ENCODE assay signal across 8 cellular contexts in the genomic region with DNA sequence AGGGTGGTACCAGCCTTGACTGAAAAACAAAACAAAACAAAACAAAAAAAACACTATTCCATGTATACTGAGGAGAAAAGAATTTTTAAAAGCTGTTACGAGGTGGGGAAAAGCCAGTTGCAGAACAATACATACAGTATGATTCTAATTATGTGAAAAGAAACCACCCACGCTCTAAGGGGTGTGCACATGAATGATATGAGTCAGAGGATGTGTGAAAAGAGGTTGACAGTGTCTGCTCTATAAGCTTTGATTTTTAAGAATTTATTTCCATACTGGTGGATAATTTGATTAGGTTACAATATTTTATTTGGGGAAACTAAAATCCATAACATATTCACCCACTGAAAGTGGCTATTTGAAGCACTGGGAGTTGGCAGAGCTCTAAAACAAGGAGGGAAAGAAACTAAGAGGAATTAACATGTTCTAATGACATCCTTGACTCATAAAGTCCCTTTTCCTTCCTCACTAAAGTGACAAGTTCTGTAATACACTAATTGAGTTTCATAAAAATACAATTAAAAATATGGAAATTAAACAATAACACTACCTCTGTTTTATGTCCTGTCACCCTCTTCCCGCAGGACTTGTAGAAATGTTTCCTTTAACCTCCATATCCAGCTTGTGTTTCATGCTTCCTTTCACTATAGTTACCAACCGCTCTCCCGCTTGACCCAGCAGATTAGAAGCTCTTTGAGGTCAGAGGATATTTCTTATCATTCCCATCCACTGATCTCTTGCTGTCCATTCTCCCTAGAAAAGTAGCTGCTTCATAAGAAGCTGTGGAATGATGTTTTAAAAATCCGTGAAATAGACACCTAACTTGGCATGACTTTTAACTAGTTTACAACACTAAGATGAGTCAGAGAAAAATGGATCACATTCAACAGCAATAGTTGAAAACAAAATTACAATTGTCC.
DNase-seq lines count a peak whose midpoint lies in the region; ATAC-seq and TF ChIP-seq lines count a peak whose summit lies in the region.

No MANE protein-coding gene starts in this region.

- H3K4me1 ChIP-seq in mesendoderm (ENCODE audit: control insufficient read depth, low read depth, low read length), result no peaks in the 10 kb centered on the region

- H3K27me3 ChIP-seq in mesendoderm (ENCODE audit: insufficient read depth, low read length, poor library complexity), result no peaks in the 10 kb centered on the region

- H3K27ac ChIP-seq in skin epidermis (peak overlapping the region in 19 of 21 experiments; percentile 14 to 73 (median 53)), mesendoderm (ENCODE audit: low read depth, low read length) (no peak overlapping the region)

- H3K36me3 ChIP-seq in mesendoderm (ENCODE audit: control insufficient read depth, insufficient read depth, low read length), result no peaks in the 10 kb centered on the region

- no peak overlapping the region for H3K23ac ChIP-seq in mesendoderm (ENCODE audit: low read length)

- no peak overlapping the region for H3K18ac ChIP-seq in mesendoderm (ENCODE audit: low read length)

- no peaks in the 10 kb centered on the region for H3K9me3 Mint-ChIP-seq in activated naive CD4-positive, alpha-beta T cell treated with anti-CD3 and anti-CD28 coated beads for 36 hours
- H3K9me3 Mint-ChIP-seq in activated T-helper 2 cell treated with anti-CD3 and anti-CD28 coated beads, Interferon-gamma antibody, Interleukin-2, Interleukin-4, amounts not matched to agents 10 μg/mL and 5 μg/mL and 100 μg/mL, durations not matched to agents 14 hours and 24 hours and 36 hours, result no peaks in the 10 kb centered on the region
- no peaks in the 10 kb centered on the region for H3K9me3 Mint-ChIP-seq in nephron progenitor cell

- CTCF ChIA-PET in activated naive CD4-positive, alpha-beta T cell treated with anti-CD3 and anti-CD28 coated beads for 36 hours (lab: Charles Lee), result interaction anchor here (1.2 to 2.9 kb wide), 3 partner anchors 37 to 67 kb away, joined by 3 to 11 read pairs (median 4); no protein-coding TSS in a partner anchor

- H2BK5ac ChIP-seq in mesendoderm (ENCODE audit: low read length), result no peak overlapping the region

- peak; percentile 91 for ATAC-seq in HG03097 (IDR thresholded peaks at IDR 0.05; ENCODE audit: low FRiP score, unreplicated experiment)

- H3K79me2 ChIP-seq in mesendoderm (ENCODE audit: control insufficient read depth, insufficient read depth, low read length), result peaks cover 2% of the 10 kb centered on the region

- no peak overlapping the region for H2BK15ac ChIP-seq in mesendoderm (replicated peaks; ENCODE audit: low read depth)

- H2AK5ac ChIP-seq in mesendoderm (ENCODE audit: low read length), result no peak overlapping the region

- H3K4me2 ChIP-seq in mesendoderm (ENCODE audit: low read length), result no peak overlapping the region

- no peak overlapping the region for H3K56ac ChIP-seq in mesendoderm (ENCODE audit: low read length)

- H3K27me3 Mint-ChIP-seq in activated naive CD4-positive, alpha-beta T cell treated with anti-CD3 and anti-CD28 coated beads for 36 hours (ENCODE audit: low read depth), result peaks cover 28% of the 10 kb centered on the region
- peaks cover 26% of the 10 kb centered on the region for H3K27me3 Mint-ChIP-seq in activated T-helper 2 cell treated with anti-CD3 and anti-CD28 coated beads, Interferon-gamma antibody, Interleukin-2, Interleukin-4, amounts not matched to agents 10 μg/mL and 5 μg/mL and 100 μg/mL, durations not matched to agents 14 hours and 24 hours and 36 hours (ENCODE audit: low read depth)
- H3K27me3 Mint-ChIP-seq in nephron progenitor cell (ENCODE audit: low read depth, poor library complexity), result no peaks in the 10 kb centered on the region

- H3K27ac Mint-ChIP-seq in activated naive CD4-positive, alpha-beta T cell treated with anti-CD3 and anti-CD28 coated beads for 36 hours, result peak overlapping the region; percentile 36
- no peak overlapping the region for H3K27ac Mint-ChIP-seq in activated T-helper 2 cell treated with anti-CD3 and anti-CD28 coated beads, Interferon-gamma antibody, Interleukin-2, Interleukin-4, amounts not matched to agents 10 μg/mL and 5 μg/mL and 100 μg/mL, durations not matched to agents 14 hours and 24 hours and 36 hours
- no peak overlapping the region for H3K27ac Mint-ChIP-seq in nephron progenitor cell

- H3K79me1 ChIP-seq in mesendoderm (ENCODE audit: low read length), result peaks cover 2% of the 10 kb centered on the region

- H3K4me3 Mint-ChIP-seq in activated naive CD4-positive, alpha-beta T cell treated with anti-CD3 and anti-CD28 coated beads for 36 hours, result no peak overlapping the region
- H3K4me3 Mint-ChIP-seq in activated T-helper 2 cell treated with anti-CD3 and anti-CD28 coated beads, Interferon-gamma antibody, Interleukin-2, Interleukin-4, amounts not matched to agents 10 μg/mL and 5 μg/mL and 100 μg/mL, durations not matched to agents 14 hours and 24 hours and 36 hours (ENCODE audit: low read depth), result peak overlapping the region; percentile 19
- no peak overlapping the region for H3K4me3 Mint-ChIP-seq in nephron progenitor cell

- no peaks in the 10 kb centered on the region for H3K36me3 Mint-ChIP-seq in activated naive CD4-positive, alpha-beta T cell treated with anti-CD3 and anti-CD28 coated beads for 36 hours (ENCODE audit: low read depth)
- H3K36me3 Mint-ChIP-seq in activated T-helper 2 cell treated with anti-CD3 and anti-CD28 coated beads, Interferon-gamma antibody, Interleukin-2, Interleukin-4, amounts not matched to agents 10 μg/mL and 5 μg/mL and 100 μg/mL, durations not matched to agents 14 hours and 24 hours and 36 hours (ENCODE audit: low read depth), result no peaks in the 10 kb centered on the region
- no peaks in the 10 kb centered on the region for H3K36me3 Mint-ChIP-seq in nephron progenitor cell (ENCODE audit: low read depth)

- H4K5ac ChIP-seq in mesendoderm (ENCODE audit: low read length), result no peak overlapping the region

- H2BK120ac ChIP-seq in mesendoderm (ENCODE audit: low read depth, low read length), result no peak overlapping the region

- H3K9ac ChIP-seq in mesendoderm (ENCODE audit: low read length), result no peak overlapping the region

- H3K4ac ChIP-seq in mesendoderm (ENCODE audit: low read depth, low read length), result no peak overlapping the region

- intact Hi-C loops in activated naive CD4-positive, alpha-beta T cell treated with anti-CD3 and anti-CD28 coated beads for 36 hours (cut with micrococcal nuclease), result loop anchor here (1.0 to 5.0 kb wide), 5 partner anchors 38 to 636 kb away; partner anchors contain the start of genes CCDC28A, HEBP2 and TXLNB
- intact Hi-C loops in activated T-helper 2 cell treated with anti-CD3 and anti-CD28 coated beads, Interferon-gamma antibody, Interleukin-2, Interleukin-4, amounts not matched to agents 10 μg/mL and 5 μg/mL and 100 μg/mL, durations not matched to agents 14 hours and 24 hours and 36 hours (cut with micrococcal nuclease), result loop anchor here (1.0 to 5.0 kb wide), 2 partner anchors 37 to 62 kb away; no protein-coding TSS in a partner anchor

- H4K8ac ChIP-seq in mesendoderm (ENCODE audit: low read depth, low read length), result no peak overlapping the region

- peak overlapping the region in 1 of 7 experiments; percentile 3 for H3K4me3 ChIP-seq in skin epidermis
- no peak overlapping the region for H3K4me3 ChIP-seq in mesendoderm (ENCODE audit: low read length)

- H3K4me1 Mint-ChIP-seq in activated naive CD4-positive, alpha-beta T cell treated with anti-CD3 and anti-CD28 coated beads for 36 hours (ENCODE audit: low read depth), result peaks cover 25% of the 10 kb centered on the region
- peaks cover 16% of the 10 kb centered on the region for H3K4me1 Mint-ChIP-seq in activated T-helper 2 cell treated with anti-CD3 and anti-CD28 coated beads, Interferon-gamma antibody, Interleukin-2, Interleukin-4, amounts not matched to agents 10 μg/mL and 5 μg/mL and 100 μg/mL, durations not matched to agents 14 hours and 24 hours and 36 hours (ENCODE audit: low read depth)
- peaks cover 13% of the 10 kb centered on the region for H3K4me1 Mint-ChIP-seq in nephron progenitor cell

- TF ChIP-seq CTCF in nephron progenitor cell (IDR thresholded peaks at IDR 0.05), result no peak

- DNase-seq in activated naive CD4-positive, alpha-beta T cell treated with anti-CD3 and anti-CD28 coated beads for 36 hours, result peak; percentile 76
- DNase-seq in activated naive CD4-positive, alpha-beta T cell (lab: John Stamatoyannopoulos, UW), result no peak
- DNase-seq in activated T-helper 2 cell treated with anti-CD3 and anti-CD28 coated beads, Interferon-gamma antibody, Interleukin-2, Interleukin-4, amounts not matched to agents 10 μg/mL and 5 μg/mL and 100 μg/mL, durations not matched to agents 14 hours and 24 hours and 36 hours (ENCODE audit: low spot score), result no peak
- DNase-seq in mesenteric fat pad (ENCODE audit: low spot score) (no peak), nephron progenitor cell (no peak), mesendoderm (no peak)

- WGBS in mesendoderm (ENCODE audit: extremely low coverage, insufficient coverage, low lambda C conversion rate), result no CpG with 5 or more reads among the region's 6 CpGs
